ENCODE assay signal across 8 cellular contexts in genomic region chr17:49788443-49789277, GRCh38. TPM values are rescaled to one million over a fixed set of nuclear protein-coding genes. Genes with fewer than 3 reads are reported as not detected.
DNase-seq lines count a peak whose midpoint lies in the region; FAIRE-seq and TF ChIP-seq lines count a peak whose summit lies in the region.

Gene KAT7 (plus strand): TSS chr17:49788681. CDS start chr17:49788835, 154 bp downstream.

- no peak within 1 kb of the TSS for H2BK15ac ChIP-seq in neuronal stem cell (ENCODE audit: low read length)

- peak; percentile 96 for FAIRE-seq in frontal cortex (lab: Jason Lieb, UNC)

- H3K36me3 ChIP-seq in SK-N-MC (ENCODE audit: insufficient read depth, low read length) (peaks cover 40% of the 10 kb centered on the region), neuronal stem cell (replicated peaks in 1 of 2; ENCODE audit: control insufficient read depth in 2 of 2, insufficient read depth in 2 of 2, low read length in 2 of 2) (peaks cover 12 to 41% of the 10 kb centered on the region in 2 donors)

- H3K4me3 ChIP-seq in NB4 (ENCODE audit: low read depth, low read length) = peak within 1 kb of the TSS; percentile 94
- peak within 1 kb of the TSS; percentile 94 for H3K4me3 ChIP-seq in SK-N-MC
- peak within 1 kb of the TSS; percentile 85 to 96 for H3K4me3 ChIP-seq in neuronal stem cell (ENCODE audit: low read length in 2 of 2)

- peak within 1 kb of the TSS; percentile 88 for H2AFZ ChIP-seq in neuronal stem cell (ENCODE audit: low read length)

- H3K9me3 ChIP-seq in SK-N-MC (ENCODE audit: low read depth, low read length) (no peaks in the 10 kb centered on the region), neuronal stem cell (replicated peaks in 1 of 2; ENCODE audit: control insufficient read depth in 2 of 2, insufficient read depth in 1 of 2, low read depth in 1 of 2, low read length in 2 of 2) (no peaks in the 10 kb centered on the region)

- DNase-seq in GM04503 (ENCODE audit: low read depth) (peak; percentile 96), HFFc6 (peak; percentile 99), NB4 (ENCODE audit: low read depth) (peak; percentile 99), SK-N-MC (ENCODE audit: low read depth, low spot score) (peak; percentile 98), frontal cortex (ENCODE audit: low spot score in 2 of 2) (peak; percentile 82 to 88), neuronal stem cell (ENCODE audit: low spot score) (peak; percentile 97)
- peak; percentile 99 for DNase-seq in activated naive CD4-positive, alpha-beta T cell treated with anti-CD3 and anti-CD28 coated beads, Interleukin-2, amount 10 ng/mL, durations not matched to agents 7 days and 5 days

- H3K36me3 Mint-ChIP-seq in HFFc6 (ENCODE audit: low read depth) = peaks cover 24% of the 10 kb centered on the region
- peaks cover 42% of the 10 kb centered on the region for H3K36me3 Mint-ChIP-seq in activated naive CD4-positive, alpha-beta T cell treated with anti-CD3 and anti-CD28 coated beads, Interleukin-2, amount 10 ng/mL, durations not matched to agents 7 days and 5 days

- peak within 1 kb of the TSS; percentile 94 for H2AK5ac ChIP-seq in neuronal stem cell (ENCODE audit: low read depth, low read length)

- H3K14ac ChIP-seq in neuronal stem cell (ENCODE audit: low read length) = peak within 1 kb of the TSS; percentile 99

- H3K27me3 ChIP-seq in neuronal stem cell (ENCODE audit: control insufficient read depth in 3 of 3, insufficient read depth in 3 of 3, low read depth in 1 of 3, low read length in 3 of 3) = no peaks in the 10 kb centered on the region

- H3K4ac ChIP-seq in neuronal stem cell (ENCODE audit: low read length) = peak within 1 kb of the TSS; percentile 97

- no peaks in the 10 kb centered on the region for H3K9me3 Mint-ChIP-seq in HFFc6
- no peaks in the 10 kb centered on the region for H3K9me3 Mint-ChIP-seq in activated naive CD4-positive, alpha-beta T cell treated with anti-CD3 and anti-CD28 coated beads, Interleukin-2, amount 10 ng/mL, durations not matched to agents 7 days and 5 days

- no peak within 1 kb of the TSS for H2BK12ac ChIP-seq in neuronal stem cell (ENCODE audit: low read length)

- peak within 1 kb of the TSS; percentile 98 for H3K27ac Mint-ChIP-seq in HFFc6
- peak within 1 kb of the TSS; percentile 97 for H3K27ac Mint-ChIP-seq in activated naive CD4-positive, alpha-beta T cell treated with anti-CD3 and anti-CD28 coated beads, Interleukin-2, amount 10 ng/mL, durations not matched to agents 7 days and 5 days

- H3K4me1 Mint-ChIP-seq in HFFc6 (ENCODE audit: low read depth) = peaks cover 44% of the 10 kb centered on the region
- peaks cover 54% of the 10 kb centered on the region for H3K4me1 Mint-ChIP-seq in activated naive CD4-positive, alpha-beta T cell treated with anti-CD3 and anti-CD28 coated beads, Interleukin-2, amount 10 ng/mL, durations not matched to agents 7 days and 5 days

- H3K23ac ChIP-seq in neuronal stem cell (ENCODE audit: low read depth, low read length, poor library complexity) = peak within 1 kb of the TSS; percentile 92

- CTCF ChIA-PET in activated naive CD4-positive, alpha-beta T cell treated with anti-CD3 and anti-CD28 coated beads, Interleukin-2, amount 10 ng/mL, durations not matched to agents 7 days and 5 days (lab: Charles Lee) = interaction anchor here (1.0 to 1.4 kb wide), 3 partner anchors 65 to 82 kb away, joined by 3 to 6 read pairs (median 3); partner anchors contain the start of gene SLC35B1

- H2BK5ac ChIP-seq in neuronal stem cell (ENCODE audit: low read length) = peak within 1 kb of the TSS; percentile 33

- H3K27me3 Mint-ChIP-seq in HFFc6 (ENCODE audit: insufficient read depth) = peaks cover 1% of the 10 kb centered on the region
- H3K27me3 Mint-ChIP-seq in activated naive CD4-positive, alpha-beta T cell treated with anti-CD3 and anti-CD28 coated beads, Interleukin-2, amount 10 ng/mL, durations not matched to agents 7 days and 5 days = no peaks in the 10 kb centered on the region

- H3K9ac ChIP-seq in SK-N-MC (ENCODE audit: insufficient read length) (peak within 1 kb of the TSS; percentile 98), neuronal stem cell (ENCODE audit: low read depth, low read length, poor library complexity) (peak within 1 kb of the TSS; percentile 94)

- H3K4me2 ChIP-seq in neuronal stem cell (ENCODE audit: insufficient read depth, low read length, poor library complexity, severe bottlenecking) = peak within 1 kb of the TSS; percentile 72

- WGBS in neuronal stem cell (ENCODE audit: extremely low coverage in 2 of 2, insufficient read length in 2 of 2, insufficient replicate concordance in 1 of 2), 2 donors = no CpG with 5 or more reads among the region's 63 CpGs

- peak within 1 kb of the TSS; percentile 76 for H2BK120ac ChIP-seq in neuronal stem cell (ENCODE audit: low read depth, low read length)

- H3K4me3 Mint-ChIP-seq in HFFc6 = peak within 1 kb of the TSS; percentile 96
- H3K4me3 Mint-ChIP-seq in activated naive CD4-positive, alpha-beta T cell treated with anti-CD3 and anti-CD28 coated beads, Interleukin-2, amount 10 ng/mL, durations not matched to agents 7 days and 5 days = peak within 1 kb of the TSS; percentile 86

- H3K27ac ChIP-seq in SK-N-MC (peak within 1 kb of the TSS; percentile 96), neuronal stem cell (replicated peaks; ENCODE audit: low read length) (peak within 1 kb of the TSS; percentile 72)

- H3K4me1 ChIP-seq in neuronal stem cell (ENCODE audit: control insufficient read depth in 2 of 2, insufficient read depth in 1 of 2, low read depth in 1 of 2, low read length in 2 of 2) = peaks cover 10 to 11% of the 10 kb centered on the region in 2 donors

- TF ChIP-seq POLR2A in NB4 (IDR thresholded peaks at IDR 0.05; ENCODE audit: extremely low read depth, insufficient read length) = peak; percentile 94

- H3K18ac ChIP-seq in neuronal stem cell (ENCODE audit: low read length) = peak within 1 kb of the TSS; percentile 100

- H4K91ac ChIP-seq in neuronal stem cell (ENCODE audit: low read depth, low read length, poor library complexity) = peak within 1 kb of the TSS; percentile 56

- peak within 1 kb of the TSS; percentile 2 for H4K8ac ChIP-seq in neuronal stem cell (ENCODE audit: low read depth, low read length)

- TF ChIP-seq CTCF in HFFc6 (IDR thresholded peaks at IDR 0.05) (peak; percentile 54; the same call in 1 of the 2 replicates), NB4 (IDR thresholded peaks at IDR 0.05; ENCODE audit: low read depth, low read length) (no peak), subcutaneous adipose tissue (IDR thresholded peaks at IDR 0.05; ENCODE audit: low read depth) (no peak)

- H3K79me1 ChIP-seq in neuronal stem cell (ENCODE audit: low read depth, low read length) = peaks cover 7% of the 10 kb centered on the region

RNA-seq across cellular contexts. Expression of gene KAT7, which starts in this region (rescaled TPM):
- total RNA-seq in HFFc6 (2021; fragmentation: NEBNext Ultra II Directional; extraction: Animal tissue kit (Norgen Biotek cat#: 25700)) = 10 to 100 TPM; 35.3 to 45.5 (median 36.5) TPM
- 32.2 TPM for total RNA-seq in frontal cortex
- 94.8 TPM for polyA plus RNA-seq in neuronal stem cell (2013, experiment 1 of 2)
- 94.3 TPM for polyA plus RNA-seq in neuronal stem cell (2013, experiment 2 of 2)
- 10 to 100 TPM; 22.8 to 42.8 (median 33.3) TPM for total RNA-seq in subcutaneous adipose tissue

Comparison
In these comparisons a context has a peak if more than half of its experiments do, and no peak if none do; other contexts are left out.
1. Peak in every context shown above with its lines: DNase-seq, H3K4me3 ChIP-seq and H3K27ac ChIP-seq.